Comparison of ENCODE assay signal across 9 cellular contexts in genomic region chr9:92706218-92706940, GRCh38. TPM values are rescaled to one million over a fixed set of nuclear protein-coding genes. Genes with fewer than 3 reads are reported as not detected.
A peak's percentile ranks its signal among the peaks of the same experiment; 100 is the strongest.
DNase-seq lines count a peak whose midpoint lies in the region; ATAC-seq and TF ChIP-seq lines count a peak whose summit lies in the region.
"Had no signal": no experiment of that assay in that cellular context is flagged by ENCODE, and none has a peak within 500 bp of the region (broad histone marks: within the 10 kb centered on the region; RNA-seq: fewer than 3 reads in every experiment).

No MANE protein-coding gene starts in this region.

- H3K36me3 ChIP-seq in GM23338 (ENCODE audit: insufficient read depth) (no peaks in the 10 kb centered on the region), Peyer's patch (peaks cover 0 to 6% (median 0%) of the 10 kb centered on the region in 3 donors), osteoblast (ENCODE audit: insufficient read depth, low read length) (peaks cover 5% of the 10 kb centered on the region)

- H3K4me2 ChIP-seq in GM23338 (no peak overlapping the region), osteoblast (ENCODE audit: insufficient read depth, low read length) (no peak overlapping the region)

- H3K4me3 ChIP-seq in GM23338 (no peak overlapping the region), Peyer's patch (no peak overlapping the region), osteoblast (ENCODE audit: insufficient read depth, low read length) (no peak overlapping the region)

- H3K4me3 Mint-ChIP-seq in GM23338 = no peak overlapping the region
- no peak overlapping the region for H3K4me3 Mint-ChIP-seq in effector memory CD8-positive, alpha-beta T cell
- H3K4me3 Mint-ChIP-seq: immature natural killer cell had no signal

- DNase-seq in COLO668 (lab: John Stamatoyannopoulos, UW; ENCODE audit: unreplicated experiment) (peak; percentile 26), GM23338 (ENCODE audit: low spot score) (peak; percentile 81), Peyer's patch (no peak), osteoblast (ENCODE audit: insufficient read length, low spot score, missing footprints) (peak; percentile 87), NCI-H187 treated with DMSO at 0.1 percent for 48 hours (lab: John Stamatoyannopoulos, UW) (no peak), sciatic nerve (ENCODE audit: low spot score) (no peak), midbrain (lab: John Stamatoyannopoulos, UW) (no peak)
- DNase-seq in effector memory CD8-positive, alpha-beta T cell = peak in 2 of 3 experiments; percentile 34 to 48

- H3F3A ChIP-seq in GM23338 (replicated peaks; ENCODE audit: low read depth) = no peaks in the 10 kb centered on the region

- H3K9me3 Mint-ChIP-seq in GM23338 = no peaks in the 10 kb centered on the region
- no peaks in the 10 kb centered on the region for H3K9me3 Mint-ChIP-seq in effector memory CD8-positive, alpha-beta T cell
- H3K9me3 Mint-ChIP-seq: immature natural killer cell had no signal

- H2AFZ ChIP-seq in GM23338 (no peak overlapping the region), osteoblast (ENCODE audit: low read length) (no peak overlapping the region)

- intact Hi-C loops in sciatic nerve (cut with DNase I) = no loop called here

- no peaks in the 10 kb centered on the region for H3K9me3 ChIP-seq in Peyer's patch
- H3K9me3 ChIP-seq in osteoblast (ENCODE audit: low read depth, low read length) = no peaks in the 10 kb centered on the region

- no peaks in the 10 kb centered on the region for H3K4me1 Mint-ChIP-seq in GM23338
- peaks cover 5 to 9% of the 10 kb centered on the region in 2 donors for H3K4me1 Mint-ChIP-seq in effector memory CD8-positive, alpha-beta T cell (ENCODE audit: low read depth in 2 of 2)

- H3K27me3 Mint-ChIP-seq in GM23338 (ENCODE audit: insufficient read depth, low read depth, poor library complexity) = peaks cover 2% of the 10 kb centered on the region
- H3K27me3 Mint-ChIP-seq in effector memory CD8-positive, alpha-beta T cell = no peaks in the 10 kb centered on the region

- peak; percentile 100 for ATAC-seq in GM23338
- ATAC-seq in effector memory CD8-positive, alpha-beta T cell (replicated peaks) = peak; percentile 69
- no peak for ATAC-seq in sciatic nerve

- H3K27me3 ChIP-seq in GM23338 (ENCODE audit: insufficient read depth) (no peaks in the 10 kb centered on the region), Peyer's patch (no peaks in the 10 kb centered on the region), osteoblast (ENCODE audit: insufficient read depth, low read length) (no peaks in the 10 kb centered on the region)

- H3K79me2 ChIP-seq in GM23338 (replicated peaks; ENCODE audit: insufficient read depth) (no peaks in the 10 kb centered on the region), osteoblast (ENCODE audit: insufficient read depth, low read length) (no peaks in the 10 kb centered on the region)

- 0 out of 3 replicates have a peak, but pooled peaks cover 1% of the 10 kb centered on the region for H3K36me3 Mint-ChIP-seq in GM23338 (ENCODE audit: low read depth)
- H3K36me3 Mint-ChIP-seq in effector memory CD8-positive, alpha-beta T cell (ENCODE audit: insufficient read depth) = no peaks in the 10 kb centered on the region

- H3K27ac ChIP-seq in GM23338 (ENCODE audit: low read depth) (no peak overlapping the region), Peyer's patch (no peak overlapping the region), osteoblast (ENCODE audit: low read depth, low read length) (no peak overlapping the region)

- H3K9me2 ChIP-seq in GM23338 (ENCODE audit: insufficient read depth) = no peaks in the 10 kb centered on the region

- no peaks in the 10 kb centered on the region; the same call in 1 of the 2 replicates for H4K20me1 ChIP-seq in GM23338 (replicated peaks; ENCODE audit: insufficient read depth)
- H4K20me1 ChIP-seq in osteoblast (ENCODE audit: insufficient read depth, low read length) = peaks cover 3% of the 10 kb centered on the region

- TF ChIP-seq POLR2A in Peyer's patch (IDR thresholded peaks at IDR 0.05) = no peak

- H3K4me1 ChIP-seq in GM23338 (ENCODE audit: insufficient read depth) (no peaks in the 10 kb centered on the region), Peyer's patch (no peaks in the 10 kb centered on the region), osteoblast (ENCODE audit: insufficient read depth, low read length) (no peaks in the 10 kb centered on the region)

- H3K27ac Mint-ChIP-seq in GM23338 = no peak overlapping the region
- H3K27ac Mint-ChIP-seq in effector memory CD8-positive, alpha-beta T cell = peak overlapping the region; percentile 15 to 26

- TF ChIP-seq CTCF in GM23338 (conservative IDR thresholded peaks at IDR 0.05; ENCODE audit: low read depth in 2 of 2) = peak; percentile 75 to 93
- TF ChIP-seq CTCF in Peyer's patch (IDR thresholded peaks at IDR 0.05) = peak in 4 of 6 experiments; percentile 36 to 44 (median 42)
- peak; percentile 61 for TF ChIP-seq CTCF in osteoblast (IDR thresholded peaks at IDR 0.05; ENCODE audit: extremely low read depth, low read depth, low read length)

TF ChIP-seq in GM23338, 12 proteins besides CTCF, POLR2A, EP300 and RAD21:
- TF ChIP-seq EZH2 (IDR thresholded peaks at IDR 0.05; ENCODE audit: low read depth, unreplicated experiment) = no peak

RNA-seq across cellular contexts. Expression of gene IPPK, which starts 36.4 kb away (rescaled TPM):
- total RNA-seq in GM23338 (2014; rRNA removed; shearing (Covaris generic)) = 11.8 and 17.5 TPM in 2 replicates
- polyA plus RNA-seq in GM23338 (2016; fragmentation: Nextera tagmentation; extraction: Ambion mirVana) = 6.0 and 6.5 TPM in 2 replicates
- total RNA-seq in Peyer's patch (10 to 100 TPM in 2 of 4 donors, 1 to 10 TPM in 2; 6.3 to 15.7 (median 10.1) TPM), osteoblast (7.7 and 9.4 TPM in 2 replicates), sciatic nerve (10.7 TPM)

RNA-seq across cellular contexts. Expression of gene BICD2, which starts 58.3 kb away (rescaled TPM):
- 34.3 and 38.1 TPM in 2 replicates for total RNA-seq in GM23338 (2014; rRNA removed; shearing (Covaris generic))
- 8.7 and 9.6 TPM in 2 replicates for polyA plus RNA-seq in GM23338 (2016; fragmentation: Nextera tagmentation; extraction: Ambion mirVana)
- total RNA-seq in Peyer's patch (10 to 100 TPM in 2 of 4 donors, 1 to 10 TPM in 2; 4.2 to 41.3 (median 8.8) TPM), osteoblast (31.8 and 33.3 TPM in 2 replicates), sciatic nerve (31.0 TPM)

Comparison
In these comparisons a context has a peak if more than half of its experiments do, and no peak if none do; other contexts are left out.
1. DNase-seq: peak in COLO668 (single experiment), GM23338 (single experiment), effector memory CD8-positive, alpha-beta T cell (2 of 3) and osteoblast (single experiment); none in Peyer's patch (0 of 3), NCI-H187 treated with DMSO at 0.1 percent for 48 hours (single experiment), sciatic nerve (single experiment) and midbrain (single experiment).
2. Peak in every context shown above with its lines, with median percentiles within 50 percentile points of each other: CTCF ChIP-seq.